Comparison of ENCODE assay signal across 9 cellular contexts in the genomic region with DNA sequence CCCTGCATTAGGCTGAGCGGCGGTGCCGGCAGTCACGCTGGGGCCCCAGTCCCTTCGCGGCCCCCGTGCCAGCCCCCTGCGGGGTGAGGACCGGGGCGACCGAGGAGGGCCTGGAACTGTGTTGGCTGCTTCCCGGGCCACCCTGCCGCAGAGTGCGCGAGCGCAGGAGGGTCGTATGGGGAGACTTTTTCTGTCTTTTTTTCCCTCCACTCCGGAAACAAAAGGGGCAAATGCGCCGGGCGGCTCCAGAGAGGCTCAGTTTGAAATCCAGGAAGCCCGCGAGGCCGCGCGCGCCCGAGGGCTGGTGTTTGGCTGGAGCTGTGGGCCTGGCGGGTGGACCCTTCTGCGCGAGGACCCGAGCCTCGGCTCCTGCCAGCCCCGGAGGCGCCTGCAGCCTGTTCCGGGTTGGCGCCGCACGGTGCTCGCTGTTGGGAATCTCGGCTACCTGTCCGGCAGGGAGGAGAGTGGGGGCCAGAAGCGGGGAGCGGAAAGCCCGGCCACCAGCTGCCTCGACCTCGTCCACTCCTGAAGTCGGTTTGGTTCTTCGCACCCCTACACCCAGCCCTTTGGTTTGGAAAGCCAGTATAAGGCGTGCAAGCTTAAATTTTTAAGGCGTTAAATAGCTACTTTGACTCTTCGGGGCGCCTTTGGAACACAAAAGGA. TPM values are rescaled to one million over a fixed set of nuclear protein-coding genes. Genes with fewer than 3 reads are reported as not detected.
DNase-seq lines count a peak whose midpoint lies in the region; ATAC-seq, FAIRE-seq and TF ChIP-seq lines count a peak whose summit lies in the region.
"Had no signal": no experiment of that assay in that cellular context is flagged by ENCODE, and none has a peak within 500 bp of the region (broad histone marks: within the 10 kb centered on the region; RNA-seq: fewer than 3 reads in every experiment).

No MANE protein-coding gene starts in this region.

- H3K36me3 Mint-ChIP-seq in CD4-positive, alpha-beta memory T cell: peaks cover 0 to 16% of the 10 kb centered on the region in 2 donors
- no peaks in the 10 kb centered on the region for H3K36me3 Mint-ChIP-seq in stimulated activated naive B cell treated with anti-CD40 and anti-IgM and Interleukin-4, amounts not matched to agents 10 μg/mL and 1 μg/mL and 100 μg/mL, for 72 hours

- H3K9me3 ChIP-seq in CD4-positive, alpha-beta memory T cell (ENCODE audit: control insufficient read depth in 1 of 2, low read length in 2 of 2): no peaks in the 10 kb centered on the region
- H3K9me3 ChIP-seq in body of pancreas (no peaks in the 10 kb centered on the region), kidney (ENCODE audit: control insufficient read depth in 1 of 2, low read length in 2 of 2) (no peaks in the 10 kb centered on the region)

- H3K4me1 Mint-ChIP-seq in CD4-positive, alpha-beta memory T cell: peaks cover 46 to 86% (median 62%) of the 10 kb centered on the region in 4 donors
- peaks cover 35 to 49% of the 10 kb centered on the region in 2 donors for H3K4me1 Mint-ChIP-seq in stimulated activated naive B cell treated with anti-CD40 and anti-IgM and Interleukin-4, amounts not matched to agents 10 μg/mL and 1 μg/mL and 100 μg/mL, for 72 hours

- no peaks in the 10 kb centered on the region for H3K27me3 ChIP-seq in CD4-positive, alpha-beta memory T cell (ENCODE audit: insufficient read depth, low read length)
- no peaks in the 10 kb centered on the region for H3K27me3 ChIP-seq in body of pancreas

- intact Hi-C loops in CD4-positive, alpha-beta memory T cell (cut with micrococcal nuclease): loop anchor here (2.0 kb wide), 2 partner anchors 16 to 32 kb away; no protein-coding TSS in a partner anchor
- intact Hi-C loops in body of pancreas (cut with DNase I): no loop called here
- intact Hi-C loops in kidney (cut with DNase I): no loop called here

- FAIRE-seq in kidney (lab: Jason Lieb, UNC): no peak

- CTCF ChIA-PET in CD4-positive, alpha-beta memory T cell (lab: Charles Lee; ENCODE audit: partially characterized antibody): interaction anchor here (0.7 to 8.0 kb wide), 10 partner anchors 9 to 60 kb away, joined by 3 to 67 read pairs (median 5); no protein-coding TSS in a partner anchor

- peak overlapping the region; percentile 80 for H3K27ac ChIP-seq in CD4-positive, alpha-beta memory T cell (ENCODE audit: low read depth, low read length)
- H3K27ac ChIP-seq in body of pancreas: peak overlapping the region; percentile 84 to 97 (median 88)
- peak overlapping the region; percentile 93 to 95 for H3K27ac ChIP-seq in kidney (ENCODE audit: low read depth in 2 of 2, low read length in 2 of 2)
- H3K27ac ChIP-seq: KMS-11 had no signal

- peaks cover 0 to 2% (median 0%) of the 10 kb centered on the region in 8 donors for H3K9me3 Mint-ChIP-seq in CD4-positive, alpha-beta memory T cell
- H3K9me3 Mint-ChIP-seq in stimulated activated naive B cell treated with anti-CD40 and anti-IgM and Interleukin-4, amounts not matched to agents 10 μg/mL and 1 μg/mL and 100 μg/mL, for 72 hours: no peaks in the 10 kb centered on the region

- WGBS in body of pancreas, 2 donors: 0% methylated on average over 11 to 53 of the region's 53 CpGs

- peak overlapping the region; percentile 44 to 72 for H3K9ac ChIP-seq in kidney (ENCODE audit: low read length in 2 of 2)
- H3K9ac ChIP-seq: KMS-11 had no signal

- peaks cover 80% of the 10 kb centered on the region for H3K4me1 ChIP-seq in CD4-positive, alpha-beta memory T cell (ENCODE audit: insufficient read depth, low read length)
- H3K4me1 ChIP-seq in body of pancreas: peaks cover 63% of the 10 kb centered on the region
- H3K4me1 ChIP-seq in kidney (ENCODE audit: control insufficient read depth in 1 of 2, insufficient read depth in 1 of 2, low read depth in 1 of 2, low read length in 2 of 2): peaks cover 40 to 51% of the 10 kb centered on the region in 2 donors

- H3K27me3 Mint-ChIP-seq in CD4-positive, alpha-beta memory T cell: no peaks in the 10 kb centered on the region
- peaks cover 57 to 67% of the 10 kb centered on the region in 2 donors for H3K27me3 Mint-ChIP-seq in stimulated activated naive B cell treated with anti-CD40 and anti-IgM and Interleukin-4, amounts not matched to agents 10 μg/mL and 1 μg/mL and 100 μg/mL, for 72 hours

- H3K4me3 ChIP-seq in CD4-positive, alpha-beta memory T cell (ENCODE audit: low read length in 2 of 2): peak overlapping the region; percentile 57
- H3K4me3 ChIP-seq in LNCaP clone FGC (ENCODE audit: low read depth, low read length) (peak overlapping the region; percentile 90), body of pancreas (peak overlapping the region; percentile 42 to 63), kidney (ENCODE audit: low read length in 2 of 2) (peak overlapping the region; percentile 65 to 78)

- ATAC-seq in body of pancreas: peak; percentile 43
- peak in 1 of 2 donors; percentile 17 for ATAC-seq in stimulated activated naive B cell treated with anti-CD40 and anti-IgM and Interleukin-4, amounts not matched to agents 10 μg/mL and 1 μg/mL and 100 μg/mL, for 72 hours (replicated peaks)
- no peak for ATAC-seq in HG03571 (IDR thresholded peaks at IDR 0.05; ENCODE audit: unreplicated experiment)
- ATAC-seq in GM18861 (IDR thresholded peaks at IDR 0.05; ENCODE audit: unreplicated experiment): no peak

- TF ChIP-seq POLR2A in body of pancreas (IDR thresholded peaks at IDR 0.05): peak in 1 of 3 donors; percentile 6

- POLR2A ChIA-PET in CD4-positive, alpha-beta memory T cell (lab: Charles Lee; ENCODE audit: partially characterized antibody): interaction anchor here (0.7 to 21.0 kb wide), 14 partner anchors 10 to 60 kb away, joined by 3 to 469 read pairs (median 8); no protein-coding TSS in a partner anchor

- TF ChIP-seq CTCF in LNCaP clone FGC (IDR thresholded peaks at IDR 0.05; ENCODE audit: control insufficient read depth, extremely low read depth, insufficient read depth) (no peak), body of pancreas (IDR thresholded peaks at IDR 0.05) (no peak), kidney (IDR thresholded peaks at IDR 0.05; ENCODE audit: borderline replicate concordance, extremely low read depth, insufficient read depth) (no peak)

- H3K36me3 ChIP-seq in CD4-positive, alpha-beta memory T cell (ENCODE audit: insufficient read depth, low read length): no peaks in the 10 kb centered on the region
- H3K36me3 ChIP-seq in body of pancreas (replicated peaks in 1 of 2; ENCODE audit: insufficient read depth in 1 of 2, low read depth in 2 of 2) (no peaks in the 10 kb centered on the region), kidney (ENCODE audit: control insufficient read depth in 1 of 2, insufficient read depth in 2 of 2, low read length in 2 of 2) (no peaks in the 10 kb centered on the region)

- H3K4me3 Mint-ChIP-seq in CD4-positive, alpha-beta memory T cell: peak overlapping the region; percentile 90 to 95 (median 94)
- H3K4me3 Mint-ChIP-seq in stimulated activated naive B cell treated with anti-CD40 and anti-IgM and Interleukin-4, amounts not matched to agents 10 μg/mL and 1 μg/mL and 100 μg/mL, for 72 hours: peak overlapping the region; percentile 62 to 76

- DNase-seq in CD4-positive, alpha-beta memory T cell: peak in 1 of 5 donors; percentile 37
- DNase-seq in LNCaP clone FGC (ENCODE audit: low read depth): no peak
- peak; percentile 62 to 75 (median 65) for DNase-seq in body of pancreas
- DNase-seq in kidney: peak; percentile 85
- DNase-seq in stimulated activated naive B cell treated with anti-CD40 and anti-IgM and Interleukin-4, amounts not matched to agents 10 μg/mL and 1 μg/mL and 100 μg/mL, for 72 hours: no peak
- no peak for DNase-seq in NCI-H187 (lab: John Stamatoyannopoulos, UW)

- peak overlapping the region; percentile 86 to 98 (median 93) for H3K27ac Mint-ChIP-seq in CD4-positive, alpha-beta memory T cell
- no peak overlapping the region for H3K27ac Mint-ChIP-seq in stimulated activated naive B cell treated with anti-CD40 and anti-IgM and Interleukin-4, amounts not matched to agents 10 μg/mL and 1 μg/mL and 100 μg/mL, for 72 hours

RNA-seq across cellular contexts. Expression of gene PLEKHG3, which starts 0.7 kb away (rescaled TPM):
- 10 to 100 TPM; 53.3 to 56.5 TPM for total RNA-seq in CD4-positive, alpha-beta memory T cell
- 10 to 100 TPM; 10.8 to 62.6 TPM for polyA plus RNA-seq in CD4-positive, alpha-beta memory T cell
- 10 to 100 TPM; 34.5 to 40.2 TPM for total RNA-seq in body of pancreas
- total RNA-seq in kidney: 127 TPM
- 51.9 TPM for polyA plus RNA-seq in kidney (ENCODE audit: insufficient read depth, low read depth, low replicate concordance)

Comparison
In these comparisons a context has a peak if more than half of its experiments do, and no peak if none do; other contexts are left out.
1. DNase-seq: peak in body of pancreas (4 of 4) and kidney (single experiment); none in LNCaP clone FGC (single experiment), stimulated activated naive B cell treated with anti-CD40 and anti-IgM and Interleukin-4, amounts not matched to agents 10 μg/mL and 1 μg/mL and 100 μg/mL, for 72 hours (single experiment) and NCI-H187 (0 of 2).
2. Peak in every context shown above with its lines, with median percentiles within 50 percentile points of each other: H3K27ac ChIP-seq and H3K4me3 ChIP-seq.